Comparison of ENCODE assay signal across 18 cellular contexts in genomic region chr3:14082108-14082657, GRCh38. TPM values are rescaled to one million over a fixed set of nuclear protein-coding genes. Genes with fewer than 3 reads are reported as not detected.
DNase-seq lines count a peak whose midpoint lies in the region; ATAC-seq, FAIRE-seq and TF ChIP-seq lines count a peak whose summit lies in the region.
"Had no signal": no experiment of that assay in that cellular context is flagged by ENCODE, and none has a peak within 500 bp of the region (broad histone marks: within the 10 kb centered on the region; RNA-seq: fewer than 3 reads in every experiment).

No MANE protein-coding gene starts in this region.

- H3K9ac ChIP-seq in GM12878 (ENCODE audit: control insufficient read depth, insufficient read depth, low read length): no peak overlapping the region

- peaks cover 21% of the 10 kb centered on the region for H3K9me3 Mint-ChIP-seq in T-helper 2 cell treated with Interferon-gamma antibody and Interleukin-4, amounts not matched to agents 5 μg/mL and 100 μg/mL, for 36 hours
- peaks cover 20% of the 10 kb centered on the region for H3K9me3 Mint-ChIP-seq in activated CD4-positive, alpha-beta memory T cell treated with anti-CD3 and anti-CD28 coated beads for 36 hours
- no peaks in the 10 kb centered on the region for H3K9me3 Mint-ChIP-seq in natural killer cell treated with Interleukin-12 subunit alpha and Interleukin-12 subunit beta and Interleukin-15 and Interleukin-18, amount 100 ng/mL, for 72 hours

- DNase-seq in T-helper 2 cell treated with Interferon-gamma antibody and Interleukin-4, amounts not matched to agents 5 μg/mL and 100 μg/mL, for 36 hours (ENCODE audit: low spot score): peak; percentile 7
- DNase-seq in T-helper 2 cell: no peak
- peak; percentile 45 for DNase-seq in activated CD4-positive, alpha-beta memory T cell treated with anti-CD3 and anti-CD28 coated beads for 36 hours
- DNase-seq in GM12878 (ENCODE audit: low read depth, low spot score): peak; percentile 12
- no peak for DNase-seq in foreskin melanocyte
- DNase-seq in natural killer cell treated with Interleukin-12 subunit alpha and Interleukin-12 subunit beta and Interleukin-15 and Interleukin-18, amount 100 ng/mL, for 72 hours (ENCODE audit: low spot score): no peak
- DNase-seq: CD8-positive, alpha-beta memory T cell; DMS53; endodermal cell; naive B cell; NCI-H1092 treated with DMSO at 0.1 percent for 48 hours; NCI-H2029; right lobe of liver; T-cell had no signal

- no TSS peak for BruUV-seq in GM12878 (replicated peaks; lab: Mats Ljungman, UMichigan)

- no peaks in the 10 kb centered on the region for H3K27me3 ChIP-seq in GM12878 (replicated peaks in 1 of 2; ENCODE audit: control insufficient read depth in 2 of 2, insufficient read depth in 2 of 2, low read length in 1 of 2)
- H3K27me3 ChIP-seq: right lobe of liver had no signal

- peak; percentile 46 for ATAC-seq in GM18520 (IDR thresholded peaks at IDR 0.05; ENCODE audit: unreplicated experiment)
- ATAC-seq in GM12878: peak; percentile 38
- no peak for ATAC-seq in HG03460 (IDR thresholded peaks at IDR 0.05; ENCODE audit: unreplicated experiment)
- no peak for ATAC-seq in natural killer cell treated with Interleukin-12 subunit alpha and Interleukin-12 subunit beta and Interleukin-15 and Interleukin-18, amount 100 ng/mL, for 72 hours
- ATAC-seq: right lobe of liver, T-cell had no signal

- no peak for TF ChIP-seq RAD21 in GM12878 (IDR thresholded peaks at IDR 0.05; ENCODE audit: insufficient read depth, low read depth, low read length)

- H3K27ac ChIP-seq in GM12878 (ENCODE audit: control insufficient read depth, insufficient read depth): no peak overlapping the region
- H3K27ac ChIP-seq: 22Rv1, coronary artery, right lobe of liver had no signal

- intact Hi-C loops in activated CD4-positive, alpha-beta memory T cell treated with anti-CD3 and anti-CD28 coated beads for 36 hours (cut with micrococcal nuclease): loop anchor here (1.0 kb wide), 1 partner anchor 42 kb away; the partner anchor contains the start of gene CHCHD4
- intact Hi-C loops in GM12878 (cut with micrococcal nuclease; ENCODE audit: unreplicated experiment): no loop called here

- H3K4me2 ChIP-seq in GM12878 (ENCODE audit: control insufficient read depth, insufficient read depth): peak overlapping the region; percentile 53; the same call in 1 of the 2 replicates

- TF ChIP-seq CTCF in GM12878 (IDR thresholded peaks at IDR 0.05 in 2 of 3, conservative IDR thresholded peaks at IDR 0.05 in 1 of 3; ENCODE audit: control insufficient read depth in 2 of 3, extremely low read depth in 1 of 3, insufficient read depth in 1 of 3, low read depth in 3 of 3, low read length in 3 of 3): no peak

- no peak for TF ChIP-seq EP300 in GM12878 (IDR thresholded peaks at IDR 0.05; ENCODE audit: borderline replicate concordance in 1 of 2, control insufficient read depth in 1 of 2, low read depth in 2 of 2, low read length in 2 of 2)

- CTCF ChIA-PET in activated CD4-positive, alpha-beta memory T cell treated with anti-CD3 and anti-CD28 coated beads for 36 hours (lab: Charles Lee): interaction anchor here (0.9 to 1.2 kb wide), 2 partner anchors 150 to 185 kb away, joined by 3 read pairs; no protein-coding TSS in a partner anchor
- CTCF ChIA-PET in GM12878 (lab: Yijun Ruan, JAX): no interaction called here

- no peaks in the 10 kb centered on the region for H3K36me3 ChIP-seq in GM12878 (ENCODE audit: control insufficient read depth in 2 of 2, insufficient read depth in 2 of 2, low read length in 1 of 2)
- H3K36me3 ChIP-seq: right lobe of liver had no signal

- H3K27ac Mint-ChIP-seq in T-helper 2 cell treated with Interferon-gamma antibody and Interleukin-4, amounts not matched to agents 5 μg/mL and 100 μg/mL, for 36 hours: peak overlapping the region; percentile 3
- peak overlapping the region; percentile 23 for H3K27ac Mint-ChIP-seq in activated CD4-positive, alpha-beta memory T cell treated with anti-CD3 and anti-CD28 coated beads for 36 hours
- no peak overlapping the region for H3K27ac Mint-ChIP-seq in natural killer cell treated with Interleukin-12 subunit alpha and Interleukin-12 subunit beta and Interleukin-15 and Interleukin-18, amount 100 ng/mL, for 72 hours
- H3K27ac Mint-ChIP-seq: CD8-positive, alpha-beta memory T cell; endodermal cell; naive B cell; T-cell had no signal

- H3K36me3 Mint-ChIP-seq in T-helper 2 cell treated with Interferon-gamma antibody and Interleukin-4, amounts not matched to agents 5 μg/mL and 100 μg/mL, for 36 hours (ENCODE audit: low read depth): no peaks in the 10 kb centered on the region
- peaks cover 6% of the 10 kb centered on the region for H3K36me3 Mint-ChIP-seq in activated CD4-positive, alpha-beta memory T cell treated with anti-CD3 and anti-CD28 coated beads for 36 hours
- peaks cover 4% of the 10 kb centered on the region for H3K36me3 Mint-ChIP-seq in natural killer cell treated with Interleukin-12 subunit alpha and Interleukin-12 subunit beta and Interleukin-15 and Interleukin-18, amount 100 ng/mL, for 72 hours
- H3K36me3 Mint-ChIP-seq: CD8-positive, alpha-beta memory T cell; naive B cell had no signal

- peak overlapping the region; percentile 27 for H3K4me3 Mint-ChIP-seq in T-helper 2 cell treated with Interferon-gamma antibody and Interleukin-4, amounts not matched to agents 5 μg/mL and 100 μg/mL, for 36 hours
- H3K4me3 Mint-ChIP-seq in activated CD4-positive, alpha-beta memory T cell treated with anti-CD3 and anti-CD28 coated beads for 36 hours: no peak overlapping the region
- H3K4me3 Mint-ChIP-seq in natural killer cell treated with Interleukin-12 subunit alpha and Interleukin-12 subunit beta and Interleukin-15 and Interleukin-18, amount 100 ng/mL, for 72 hours: no peak overlapping the region
- H3K4me3 Mint-ChIP-seq: CD8-positive, alpha-beta memory T cell; endodermal cell; T-cell had no signal

- no peaks in the 10 kb centered on the region for H3K27me3 Mint-ChIP-seq in T-helper 2 cell treated with Interferon-gamma antibody and Interleukin-4, amounts not matched to agents 5 μg/mL and 100 μg/mL, for 36 hours (ENCODE audit: low read depth)
- H3K27me3 Mint-ChIP-seq in activated CD4-positive, alpha-beta memory T cell treated with anti-CD3 and anti-CD28 coated beads for 36 hours: peaks cover 11% of the 10 kb centered on the region
- peaks cover 19 to 23% of the 10 kb centered on the region in 2 donors for H3K27me3 Mint-ChIP-seq in natural killer cell treated with Interleukin-12 subunit alpha and Interleukin-12 subunit beta and Interleukin-15 and Interleukin-18, amount 100 ng/mL, for 72 hours

- no peaks in the 10 kb centered on the region; the same call in 1 of the 2 replicates for H3K4me1 ChIP-seq in GM12878 (ENCODE audit: control insufficient read depth, insufficient read depth, low read length)
- H3K4me1 ChIP-seq: right lobe of liver had no signal

- POLR2A ChIA-PET in activated CD4-positive, alpha-beta memory T cell treated with anti-CD3 and anti-CD28 coated beads for 36 hours (lab: Charles Lee): interaction anchor here (1.1 kb wide), 1 partner anchor 43 kb away, joined by 5 read pairs; the partner anchor contains the start of genes CHCHD4 and TMEM43
- POLR2A ChIA-PET in GM12878 (lab: Charles Lee): no interaction called here

- H3K9me3 ChIP-seq in GM12878 (replicated peaks; ENCODE audit: control insufficient read depth, insufficient read depth, low read length): peaks cover 3% of the 10 kb centered on the region
- H3K9me3 ChIP-seq: right lobe of liver had no signal

- RAD21 ChIA-PET in GM12878 (lab: Charles Lee; ENCODE audit: unreplicated experiment): no interaction called here

- no peak for TF ChIP-seq POLR2A in GM12878 (IDR thresholded peaks at IDR 0.05; ENCODE audit: low read depth, low read length)

- H3K4me3 ChIP-seq in GM12878: no peak overlapping the region
- H3K4me3 ChIP-seq: coronary artery, right lobe of liver had no signal

- H3K79me2 ChIP-seq in GM12878 (ENCODE audit: control insufficient read depth, insufficient read depth, low read length): no peaks in the 10 kb centered on the region

- WGBS in GM12878 (ENCODE audit: insufficient coverage, insufficient replicate concordance, low lambda C conversion rate, missing lambda C conversion rate): 12% methylated on average over 5 of the region's 5 CpGs

- peak overlapping the region; percentile 37 for H2AFZ ChIP-seq in GM12878 (ENCODE audit: control insufficient read depth, low read depth, low read length)

- SMC1A ChIA-PET in GM12878 (lab: Charles Lee; ENCODE audit: uncharacterized antibody, unreplicated experiment): no interaction called here

- H3K4me1 Mint-ChIP-seq in T-helper 2 cell treated with Interferon-gamma antibody and Interleukin-4, amounts not matched to agents 5 μg/mL and 100 μg/mL, for 36 hours (ENCODE audit: low read depth): peaks cover 3% of the 10 kb centered on the region
- H3K4me1 Mint-ChIP-seq in activated CD4-positive, alpha-beta memory T cell treated with anti-CD3 and anti-CD28 coated beads for 36 hours (ENCODE audit: low read depth): peaks cover 11% of the 10 kb centered on the region
- H3K4me1 Mint-ChIP-seq in natural killer cell treated with Interleukin-12 subunit alpha and Interleukin-12 subunit beta and Interleukin-15 and Interleukin-18, amount 100 ng/mL, for 72 hours (ENCODE audit: low read depth in 2 of 2): no peaks in the 10 kb centered on the region
- H3K4me1 Mint-ChIP-seq: endodermal cell, naive B cell had no signal

- in situ Hi-C loops in GM12878 (cut with MboI): no loop called here

- peak; percentile 75 for FAIRE-seq in GM12878 (lab: Jason Lieb, UNC)

- no peaks in the 10 kb centered on the region for H4K20me1 ChIP-seq in GM12878 (ENCODE audit: control insufficient read depth, insufficient read depth)

RNA-seq across cellular contexts. Expression of gene CHCHD4, which starts 42.5 kb away (rescaled TPM):
- total RNA-seq in activated CD4-positive, alpha-beta memory T cell treated with anti-CD3 and anti-CD28 coated beads for 36 hours: 10 to 100 TPM; 17.5 to 19.2 TPM
- total RNA-seq in GM12878 (2013; cell fraction: nucleolus; rRNA removed): 2.3 and 3.3 TPM in 2 replicates
- total RNA-seq in GM12878 (2014; rRNA removed): 22.4 and 27.0 TPM in 2 replicates
- 24.4 and 24.6 TPM in 2 replicates for total RNA-seq in GM12878 (2014; rRNA removed; fragmentation: Illumina TruSeq; extraction: Trizol)
- 20.1 and 21.0 TPM in 2 replicates for total RNA-seq in GM12878 (2021)
- polyA plus RNA-seq in GM12878 (2011; ENCODE audit: low read depth): 6.0 TPM
- 22.9 and 28.8 TPM in 2 replicates for polyA plus RNA-seq in GM12878 (2011; rRNA removed)
- polyA plus RNA-seq in GM12878 (2011; cell fraction: cytosol; rRNA removed): 15.1 and 17.8 TPM in 2 replicates
- polyA plus RNA-seq in GM12878 (2011; cell fraction: nucleus; rRNA removed): 9.3 and 10.0 TPM in 2 replicates
- polyA plus RNA-seq in GM12878 (2012): 7.6 and 9.5 TPM in 2 replicates
- 34.9 and 38.4 TPM in 2 replicates for polyA plus RNA-seq in GM12878 (2014; fragmentation: Illumina TruSeq; extraction: Trizol)
- 10 to 100 TPM; 37.9 to 46.8 TPM for polyA plus RNA-seq in GM12878 (2014; fragmentation: Nextera tagmentation; extraction: Ambion mirVana)
- polyA plus RNA-seq in GM12878 (2014; rRNA removed): 25.3 and 26.0 TPM in 2 replicates
- 10 to 100 TPM; 31.9 to 36.4 TPM for polyA plus RNA-seq in GM12878 (2016; fragmentation: Nextera tagmentation; extraction: Ambion mirVana)
- polyA minus RNA-seq in GM12878 (2011; rRNA and poly(A)+ RNA removed): 13.3 and 13.8 TPM in 2 replicates
- 3.6 and 4.5 TPM in 2 replicates for polyA minus RNA-seq in GM12878 (2011; cell fraction: cytosol; rRNA and poly(A)+ RNA removed)
- polyA minus RNA-seq in GM12878 (2011; cell fraction: nucleus; rRNA and poly(A)+ RNA removed): 2.3 and 3.8 TPM in 2 replicates
- total RNA-seq in natural killer cell treated with Interleukin-12 subunit alpha and Interleukin-12 subunit beta and Interleukin-15 and Interleukin-18, amount 100 ng/mL, for 72 hours: 10 to 100 TPM; 13.2 to 14.6 TPM

RNA-seq across cellular contexts. Expression of gene TMEM43, which starts 42.7 kb away (rescaled TPM):
- 10 to 100 TPM; 31.0 to 32.4 TPM for total RNA-seq in activated CD4-positive, alpha-beta memory T cell treated with anti-CD3 and anti-CD28 coated beads for 36 hours
- total RNA-seq in GM12878 (2013; cell fraction: nucleolus; rRNA removed): 42.4 and 44.7 TPM in 2 replicates
- 23.0 and 25.0 TPM in 2 replicates for total RNA-seq in GM12878 (2014; rRNA removed)
- 15.4 and 15.7 TPM in 2 replicates for total RNA-seq in GM12878 (2014; rRNA removed; fragmentation: Illumina TruSeq; extraction: Trizol)
- 18.0 and 18.7 TPM in 2 replicates for total RNA-seq in GM12878 (2021)
- polyA plus RNA-seq in GM12878 (2011; ENCODE audit: low read depth): 16.0 TPM
- 29.9 and 33.0 TPM in 2 replicates for polyA plus RNA-seq in GM12878 (2011; rRNA removed)
- 32.7 and 35.3 TPM in 2 replicates for polyA plus RNA-seq in GM12878 (2011; cell fraction: cytosol; rRNA removed)
- polyA plus RNA-seq in GM12878 (2011; cell fraction: nucleus; rRNA removed): 51.6 and 60.7 TPM in 2 replicates
- polyA plus RNA-seq in GM12878 (2012): 20.2 and 24.7 TPM in 2 replicates
- polyA plus RNA-seq in GM12878 (2014; fragmentation: Illumina TruSeq; extraction: Trizol): 16.9 and 17.5 TPM in 2 replicates
- polyA plus RNA-seq in GM12878 (2014; fragmentation: Nextera tagmentation; extraction: Ambion mirVana): 1 to 10 TPM; 7.2 to 7.6 TPM
- polyA plus RNA-seq in GM12878 (2014; rRNA removed): 17.1 and 18.3 TPM in 2 replicates
- polyA plus RNA-seq in GM12878 (2016; fragmentation: Nextera tagmentation; extraction: Ambion mirVana): 10 to 100 TPM; 22.3 to 24.4 TPM
- polyA minus RNA-seq in GM12878 (2011; rRNA and poly(A)+ RNA removed): 25.4 and 32.7 TPM in 2 replicates
- polyA minus RNA-seq in GM12878 (2011; cell fraction: cytosol; rRNA and poly(A)+ RNA removed): 9.8 and 12.2 TPM in 2 replicates
- 8.2 and 12.2 TPM in 2 replicates for polyA minus RNA-seq in GM12878 (2011; cell fraction: nucleus; rRNA and poly(A)+ RNA removed)
- 10 to 100 TPM; 37.3 to 42.6 TPM for total RNA-seq in natural killer cell treated with Interleukin-12 subunit alpha and Interleukin-12 subunit beta and Interleukin-15 and Interleukin-18, amount 100 ng/mL, for 72 hours

Comparison
In these comparisons a context has a peak if more than half of its experiments do, and no peak if none do; other contexts are left out.
1. DNase-seq: peak in T-helper 2 cell treated with Interferon-gamma antibody and Interleukin-4, amounts not matched to agents 5 μg/mL and 100 μg/mL, for 36 hours (single experiment), activated CD4-positive, alpha-beta memory T cell treated with anti-CD3 and anti-CD28 coated beads for 36 hours (single experiment) and GM12878 (single experiment); none in T-helper 2 cell (0 of 5), foreskin melanocyte (single experiment) and natural killer cell treated with Interleukin-12 subunit alpha and Interleukin-12 subunit beta and Interleukin-15 and Interleukin-18, amount 100 ng/mL, for 72 hours (single experiment).
2. H3K27ac Mint-ChIP-seq: peak in T-helper 2 cell treated with Interferon-gamma antibody and Interleukin-4, amounts not matched to agents 5 μg/mL and 100 μg/mL, for 36 hours (single experiment) and activated CD4-positive, alpha-beta memory T cell treated with anti-CD3 and anti-CD28 coated beads for 36 hours (single experiment); none in natural killer cell treated with Interleukin-12 subunit alpha and Interleukin-12 subunit beta and Interleukin-15 and Interleukin-18, amount 100 ng/mL, for 72 hours (0 of 2).
3. ATAC-seq: peak in GM18520 (single experiment) and GM12878 (single experiment); none in HG03460 (single experiment) and natural killer cell treated with Interleukin-12 subunit alpha and Interleukin-12 subunit beta and Interleukin-15 and Interleukin-18, amount 100 ng/mL, for 72 hours (0 of 2).